8 cellular contexts compared by ENCODE assay signal in genomic region chr1:185559684-185560310, GRCh38.
DNase-seq lines count a peak whose midpoint lies in the region; ATAC-seq lines count a peak whose summit lies in the region.

No MANE protein-coding gene starts in this region.

- no peaks in the 10 kb centered on the region for H3K36me3 ChIP-seq in adipocyte (ENCODE audit: control insufficient read depth, insufficient read depth, low read length, severe bottlenecking)

- H3K9me3 ChIP-seq in adipocyte (ENCODE audit: control insufficient read depth, low read length), result no peaks in the 10 kb centered on the region

- ATAC-seq in GM19372 (IDR thresholded peaks at IDR 0.05; ENCODE audit: low read depth, unreplicated experiment) (peak; percentile 94), HG03280 (IDR thresholded peaks at IDR 0.05; ENCODE audit: unreplicated experiment) (peak; percentile 95)

- peaks cover 22% of the 10 kb centered on the region for H3K4me1 ChIP-seq in adipocyte (ENCODE audit: control insufficient read depth, insufficient read depth, low read length)

- DNase-seq in DMS153 (lab: John Stamatoyannopoulos, UW), result peak; percentile 85
- peak; percentile 92 for DNase-seq in OCI-M1 (lab: John Stamatoyannopoulos, UW)
- peak; percentile 22 for DNase-seq in adipocyte (ENCODE audit: low read depth)
- DNase-seq in iPS-NIHi11 (ENCODE audit: low spot score), result peak; percentile 86
- peak; percentile 26 for DNase-seq in stimulated activated CD8-positive, alpha-beta memory T cell treated with anti-CD3 and anti-CD28 coated beads, Interleukin-4, amount 100 ng/mL, for 24 hours (ENCODE audit: low read depth)
- no peak for DNase-seq in kidney glomerular epithelial cell (lab: John Stamatoyannopoulos, UW)

- H3K4me3 ChIP-seq in adipocyte (ENCODE audit: low read length), result no peak overlapping the region

- H3K27me3 ChIP-seq in adipocyte (replicated peaks; ENCODE audit: control insufficient read depth, insufficient read depth, low read length), result no peaks in the 10 kb centered on the region

- no peak overlapping the region for H3K9ac ChIP-seq in adipocyte (ENCODE audit: low read length)
